24 cellular contexts compared by ENCODE assay signal in genomic region chr3:170531054-170531453, GRCh38. TPM values are rescaled to one million over a fixed set of nuclear protein-coding genes. Genes with fewer than 3 reads are reported as not detected.
"Had no signal": no experiment of that assay in that cellular context is flagged by ENCODE, and none has a peak within 500 bp of the region (broad histone marks: within the 10 kb centered on the region; RNA-seq: fewer than 3 reads in every experiment).

No MANE protein-coding gene starts in this region.

- H3K27ac Mint-ChIP-seq: activated B cell treated with CpG ODN at 0.5 μM for 24 hours; activated CD4-positive, alpha-beta memory T cell treated with anti-CD3 and anti-CD28 coated beads for 36 hours; activated CD4-positive, alpha-beta T cell treated with anti-CD3 and anti-CD28 coated beads, Interleukin-2, amount 10 ng/mL, durations not matched to agents 7 days and 5 days; activated naive CD4-positive, alpha-beta T cell treated with anti-CD3 and anti-CD28 coated beads for 36 hours; activated naive CD8-positive, alpha-beta T cell treated with anti-CD3 and anti-CD28 coated beads, Interleukin-2, amount 10 ng/mL, durations not matched to agents 7 days and 5 days; IgD-negative memory B cell; T-cell had no signal

- H3K4me3 Mint-ChIP-seq: activated B cell treated with CpG ODN at 0.5 μM for 24 hours; activated CD4-positive, alpha-beta memory T cell treated with anti-CD3 and anti-CD28 coated beads for 36 hours; activated CD4-positive, alpha-beta T cell treated with anti-CD3 and anti-CD28 coated beads, Interleukin-2, amount 10 ng/mL, durations not matched to agents 7 days and 5 days; activated naive CD4-positive, alpha-beta T cell treated with anti-CD3 and anti-CD28 coated beads for 36 hours; activated naive CD8-positive, alpha-beta T cell treated with anti-CD3 and anti-CD28 coated beads, Interleukin-2, amount 10 ng/mL, durations not matched to agents 7 days and 5 days; activated T-cell treated with anti-CD3 and anti-CD28 coated beads, Interleukin-2, amount 50 U/mL, for 4 hours; IgD-negative memory B cell; T-cell had no signal

- H3K4me2 ChIP-seq: KMS-11 had no signal

- H3K36me3 ChIP-seq: MG63 had no signal

- H3K36me3 Mint-ChIP-seq: activated CD4-positive, alpha-beta memory T cell treated with anti-CD3 and anti-CD28 coated beads for 36 hours; activated naive CD8-positive, alpha-beta T cell treated with anti-CD3 and anti-CD28 coated beads, Interleukin-2, amount 10 ng/mL, durations not matched to agents 7 days and 5 days; IgD-negative memory B cell; T-cell had no signal

- H3K27ac ChIP-seq: KMS-11 had no signal

- H3K9me3 ChIP-seq: MG63 had no signal

- H3K9me3 Mint-ChIP-seq: activated B cell treated with CpG ODN at 0.5 μM for 24 hours; activated CD4-positive, alpha-beta memory T cell treated with anti-CD3 and anti-CD28 coated beads for 36 hours; activated CD4-positive, alpha-beta T cell treated with anti-CD3 and anti-CD28 coated beads, Interleukin-2, amount 10 ng/mL, durations not matched to agents 7 days and 5 days; activated naive CD4-positive, alpha-beta T cell treated with anti-CD3 and anti-CD28 coated beads for 36 hours; activated naive CD8-positive, alpha-beta T cell treated with anti-CD3 and anti-CD28 coated beads, Interleukin-2, amount 10 ng/mL, durations not matched to agents 7 days and 5 days; activated T-cell treated with anti-CD3 and anti-CD28 coated beads, Interleukin-2, amount 50 U/mL, for 4 hours; IgD-negative memory B cell; T-cell had no signal

- H3K27me3 Mint-ChIP-seq: IgD-negative memory B cell had no signal

- H3K27me3 ChIP-seq: MG63 had no signal

- H3K4me1 Mint-ChIP-seq: activated B cell treated with CpG ODN at 0.5 μM for 24 hours; activated CD4-positive, alpha-beta T cell treated with anti-CD3 and anti-CD28 coated beads, Interleukin-2, amount 10 ng/mL, durations not matched to agents 7 days and 5 days; activated naive CD8-positive, alpha-beta T cell treated with anti-CD3 and anti-CD28 coated beads, Interleukin-2, amount 10 ng/mL, durations not matched to agents 7 days and 5 days; IgD-negative memory B cell; T-cell had no signal

- H3K4me3 ChIP-seq: MG63 had no signal

- DNase-seq: activated B cell treated with CpG ODN at 0.5 μM for 24 hours; activated CD4-positive, alpha-beta memory T cell treated with anti-CD3 and anti-CD28 coated beads for 36 hours; activated CD4-positive, alpha-beta T cell treated with anti-CD3 and anti-CD28 coated beads for 1 hour; activated CD4-positive, alpha-beta T cell treated with anti-CD3 and anti-CD28 coated beads, Interleukin-2, amount 10 ng/mL, durations not matched to agents 7 days and 5 days; activated CD8-positive, alpha-beta memory T cell treated with anti-CD3 and anti-CD28 coated beads for 24 hours; activated effector memory CD4-positive, alpha-beta T cell treated with anti-CD3 and anti-CD28 coated beads, Interleukin-2, amount 50 U/mL, for 16 hours; activated naive CD4-positive, alpha-beta T cell treated with anti-CD3 and anti-CD28 coated beads for 36 hours; activated naive CD8-positive, alpha-beta T cell treated with anti-CD3 and anti-CD28 coated beads, Interleukin-2, amount 10 ng/mL, durations not matched to agents 7 days and 5 days; activated T-cell treated with anti-CD3 and anti-CD28 coated beads, Interleukin-2, amount 50 U/mL, for 4 hours; aorta; MG63; MV-4-11; NCI-H1092 treated with DMSO at 0.1 percent for 48 hours; NCI-H1417 treated with DMSO at 0.1 percent for 48 hours; NCI-H1694; NCI-H2029; NCI-H345; NCI-H510A; SIG-M5; T-cell; T-helper 2 cell had no signal

- H3K9ac ChIP-seq: KMS-11 had no signal

RNA-seq across cellular contexts. Expression of gene SLC7A14, which starts 54.8 kb away (rescaled TPM):
- total RNA-seq: activated B cell treated with CpG ODN at 0.5 μM for 24 hours; activated CD4-positive, alpha-beta memory T cell treated with anti-CD3 and anti-CD28 coated beads for 36 hours; activated CD4-positive, alpha-beta T cell treated with anti-CD3 and anti-CD28 coated beads, Interleukin-2, amount 10 ng/mL, durations not matched to agents 7 days and 5 days; activated naive CD4-positive, alpha-beta T cell treated with anti-CD3 and anti-CD28 coated beads for 36 hours; activated naive CD8-positive, alpha-beta T cell treated with anti-CD3 and anti-CD28 coated beads, Interleukin-2, amount 10 ng/mL, durations not matched to agents 7 days and 5 days; activated T-cell treated with anti-CD3 and anti-CD28 coated beads, Interleukin-2, amount 50 U/mL, for 4 hours; aorta; OCI-LY7; T-cell had no signal
- polyA plus RNA-seq: aorta, IgD-negative memory B cell had no signal
